Comparison of ENCODE assay signal across 8 cellular contexts in the genomic region with DNA sequence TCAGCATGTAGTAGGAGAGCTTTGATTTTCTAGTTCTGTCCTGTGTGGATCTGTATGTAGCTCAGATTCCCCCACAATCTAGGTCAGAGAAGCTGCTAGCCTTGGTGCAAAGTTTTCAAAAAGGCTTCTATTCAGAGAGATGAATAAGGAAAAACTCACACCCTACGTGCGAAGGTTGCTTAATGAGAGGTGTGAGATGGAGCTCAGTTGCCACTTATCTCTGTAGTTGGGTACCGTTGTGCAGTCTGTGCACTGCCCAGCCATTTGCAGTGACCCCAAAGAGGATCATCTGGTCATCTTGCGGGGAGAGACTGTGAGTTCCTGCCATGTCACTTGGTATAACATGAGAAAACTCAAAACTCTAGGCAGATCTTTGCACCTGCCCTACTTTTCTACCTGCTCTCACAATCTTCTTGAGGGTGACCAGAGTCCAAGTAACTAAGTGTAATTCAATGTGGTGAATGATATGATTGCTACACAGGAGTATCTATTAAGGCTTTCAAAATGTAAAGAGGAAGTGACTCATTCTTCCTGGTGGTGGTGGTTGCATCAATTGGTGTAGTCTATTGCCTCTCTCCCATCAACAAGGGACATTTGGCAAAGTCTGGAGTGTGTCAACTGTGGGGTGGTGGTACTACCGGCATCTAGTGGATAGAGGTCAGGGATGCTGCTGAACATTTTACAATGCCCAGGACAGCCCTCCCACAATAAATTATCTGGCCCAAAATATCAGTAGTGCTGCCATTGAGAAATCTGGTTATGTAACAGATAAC.
A peak's percentile ranks its signal among the peaks of the same experiment; 100 is the strongest.
DNase-seq lines count a peak whose midpoint lies in the region; ATAC-seq and TF ChIP-seq lines count a peak whose summit lies in the region.

No MANE protein-coding gene starts in this region.

- POLR2A ChIA-PET in AG04450 (lab: Yijun Ruan, JAX) (interaction anchor here (0.5 to 4.0 kb wide), 16 partner anchors 9 to 224 kb away, joined by 3 to 29 read pairs (median 4); a partner anchor contains a TSS), WTC11 (lab: Charles Lee) (interaction anchor here (0.6 kb wide), 1 partner anchor 633 kb away, joined by 3 read pairs; no protein-coding TSS in a partner anchor)

- H3K36me3 Mint-ChIP-seq in activated naive CD8-positive, alpha-beta T cell treated with anti-CD3 and anti-CD28 coated beads, Interleukin-2, amount 50 U/mL, for 24 hours (ENCODE audit: low read depth), result no peaks in the 10 kb centered on the region
- H3K36me3 Mint-ChIP-seq in WTC11, result no peaks in the 10 kb centered on the region
- H3K36me3 Mint-ChIP-seq in progenitor cell of endocrine pancreas (ENCODE audit: insufficient read depth), result peaks cover 1% of the 10 kb centered on the region

- H3K27me3 Mint-ChIP-seq in activated naive CD8-positive, alpha-beta T cell treated with anti-CD3 and anti-CD28 coated beads, Interleukin-2, amount 50 U/mL, for 24 hours, result no peaks in the 10 kb centered on the region
- H3K27me3 Mint-ChIP-seq in WTC11 (ENCODE audit: low read depth) (no peaks in the 10 kb centered on the region), progenitor cell of endocrine pancreas (peaks cover 9% of the 10 kb centered on the region)

- CTCF ChIA-PET in AG04450 (lab: Charles Lee), result interaction anchor here (0.8 to 1.2 kb wide), 4 partner anchors 221 to 305 kb away, joined by 3 to 5 read pairs (median 3); a partner anchor contains a TSS
- CTCF ChIA-PET in WTC11 (lab: Charles Lee), result no interaction called here

- no peaks in the 10 kb centered on the region for H3K27me3 ChIP-seq in AG04450 (ENCODE audit: control insufficient read depth, insufficient read depth, low read length)

- intact Hi-C loops in left colon (cut with DNase I, micrococcal nuclease), result loop anchor here in 1 of 2 donors (5.0 kb wide), 1 partner anchor 224 kb away; no protein-coding TSS in a partner anchor

- no peak overlapping the region for H3K4me3 ChIP-seq in AG04450 (ENCODE audit: low read depth, low read length)

- no peak overlapping the region for H3K4me3 Mint-ChIP-seq in activated naive CD8-positive, alpha-beta T cell treated with anti-CD3 and anti-CD28 coated beads, Interleukin-2, amount 50 U/mL, for 24 hours
- H3K4me3 Mint-ChIP-seq in WTC11 (no peak overlapping the region), progenitor cell of endocrine pancreas (ENCODE audit: low read depth) (no peak overlapping the region)

- peak overlapping the region; percentile 11 for H3K27ac Mint-ChIP-seq in activated naive CD8-positive, alpha-beta T cell treated with anti-CD3 and anti-CD28 coated beads, Interleukin-2, amount 50 U/mL, for 24 hours
- no peak overlapping the region for H3K27ac Mint-ChIP-seq in WTC11
- H3K27ac Mint-ChIP-seq in progenitor cell of endocrine pancreas, result no peak overlapping the region

- peak; percentile 50 for ATAC-seq in GM18873 (IDR thresholded peaks at IDR 0.05; ENCODE audit: low FRiP score, unreplicated experiment)
- peak; percentile 84 for ATAC-seq in activated naive CD8-positive, alpha-beta T cell treated with anti-CD3 and anti-CD28 coated beads, Interleukin-2, amount 50 U/mL, for 24 hours
- peak; percentile 78 for ATAC-seq in left colon
- no peak for ATAC-seq in WTC11

- DNase-seq in AG04450 (ENCODE audit: low read depth, low spot score), result peak; percentile 37
- DNase-seq in NOMO-1 (lab: John Stamatoyannopoulos, UW; ENCODE audit: unreplicated experiment in 2 of 2), result peak; percentile 78 to 79
- DNase-seq in activated naive CD8-positive, alpha-beta T cell treated with anti-CD3 and anti-CD28 coated beads, Interleukin-2, amount 50 U/mL, for 24 hours, result peak; percentile 9
- DNase-seq in left colon, result peak in 1 of 2 donors; percentile 53
- DNase-seq in cerebellum (ENCODE audit: low spot score), result no peak
- no peak for DNase-seq in WTC11 (ENCODE audit: low spot score)
- no peak for DNase-seq in progenitor cell of endocrine pancreas (ENCODE audit: low spot score, unreplicated experiment)

- TF ChIP-seq CTCF in AG04450 (IDR thresholded peaks at IDR 0.05; ENCODE audit: low read depth, low read length), result peak; percentile 22; the same call in 1 of the 2 replicates
- TF ChIP-seq CTCF in WTC11 (IDR thresholded peaks at IDR 0.05), result no peak
- no peak for TF ChIP-seq CTCF in progenitor cell of endocrine pancreas (IDR thresholded peaks at IDR 0.05; ENCODE audit: unreplicated experiment)

- H3K4me1 Mint-ChIP-seq in activated naive CD8-positive, alpha-beta T cell treated with anti-CD3 and anti-CD28 coated beads, Interleukin-2, amount 50 U/mL, for 24 hours, result peaks cover 46% of the 10 kb centered on the region
- H3K4me1 Mint-ChIP-seq in WTC11, result peaks cover 3% of the 10 kb centered on the region; the same call in 1 of the 2 replicates
- H3K4me1 Mint-ChIP-seq in progenitor cell of endocrine pancreas (ENCODE audit: low read depth), result no peaks in the 10 kb centered on the region

- no peaks in the 10 kb centered on the region for H3K9me3 Mint-ChIP-seq in activated naive CD8-positive, alpha-beta T cell treated with anti-CD3 and anti-CD28 coated beads, Interleukin-2, amount 50 U/mL, for 24 hours
- H3K9me3 Mint-ChIP-seq in WTC11 (no peaks in the 10 kb centered on the region), progenitor cell of endocrine pancreas (ENCODE audit: low read depth) (no peaks in the 10 kb centered on the region)

- peak overlapping the region; percentile 83 for H3K27ac ChIP-seq in AG04450 (ENCODE audit: low read depth, low read length)

- H3K9me3 ChIP-seq in AG04450 (ENCODE audit: control insufficient read depth, insufficient read depth, low read length), result no peaks in the 10 kb centered on the region

TF ChIP-seq in WTC11, 78 proteins besides CTCF, POLR2A, EP300 and RAD21 (continues in another document):
- TF ChIP-seq TCF7 (CRISPR knock-in tag; IDR thresholded peaks at IDR 0.05; ENCODE audit: low read depth) (no peak), PRRX2 (CRISPR knock-in tag; IDR thresholded peaks at IDR 0.05) (no peak), ATF1 (CRISPR knock-in tag; IDR thresholded peaks at IDR 0.05) (no peak), SOX15 (CRISPR knock-in tag; IDR thresholded peaks at IDR 0.05) (no peak), KAT7 (CRISPR knock-in tag; IDR thresholded peaks at IDR 0.05; ENCODE audit: borderline replicate concordance) (no peak), EMX1 (CRISPR knock-in tag; IDR thresholded peaks at IDR 0.05) (no peak), HMGA2 (CRISPR knock-in tag; IDR thresholded peaks at IDR 0.05) (no peak), TEAD4 (CRISPR knock-in tag; IDR thresholded peaks at IDR 0.05) (no peak), NR2C2 (CRISPR knock-in tag; IDR thresholded peaks at IDR 0.05) (no peak)
- TF ChIP-seq, protein P1, sequence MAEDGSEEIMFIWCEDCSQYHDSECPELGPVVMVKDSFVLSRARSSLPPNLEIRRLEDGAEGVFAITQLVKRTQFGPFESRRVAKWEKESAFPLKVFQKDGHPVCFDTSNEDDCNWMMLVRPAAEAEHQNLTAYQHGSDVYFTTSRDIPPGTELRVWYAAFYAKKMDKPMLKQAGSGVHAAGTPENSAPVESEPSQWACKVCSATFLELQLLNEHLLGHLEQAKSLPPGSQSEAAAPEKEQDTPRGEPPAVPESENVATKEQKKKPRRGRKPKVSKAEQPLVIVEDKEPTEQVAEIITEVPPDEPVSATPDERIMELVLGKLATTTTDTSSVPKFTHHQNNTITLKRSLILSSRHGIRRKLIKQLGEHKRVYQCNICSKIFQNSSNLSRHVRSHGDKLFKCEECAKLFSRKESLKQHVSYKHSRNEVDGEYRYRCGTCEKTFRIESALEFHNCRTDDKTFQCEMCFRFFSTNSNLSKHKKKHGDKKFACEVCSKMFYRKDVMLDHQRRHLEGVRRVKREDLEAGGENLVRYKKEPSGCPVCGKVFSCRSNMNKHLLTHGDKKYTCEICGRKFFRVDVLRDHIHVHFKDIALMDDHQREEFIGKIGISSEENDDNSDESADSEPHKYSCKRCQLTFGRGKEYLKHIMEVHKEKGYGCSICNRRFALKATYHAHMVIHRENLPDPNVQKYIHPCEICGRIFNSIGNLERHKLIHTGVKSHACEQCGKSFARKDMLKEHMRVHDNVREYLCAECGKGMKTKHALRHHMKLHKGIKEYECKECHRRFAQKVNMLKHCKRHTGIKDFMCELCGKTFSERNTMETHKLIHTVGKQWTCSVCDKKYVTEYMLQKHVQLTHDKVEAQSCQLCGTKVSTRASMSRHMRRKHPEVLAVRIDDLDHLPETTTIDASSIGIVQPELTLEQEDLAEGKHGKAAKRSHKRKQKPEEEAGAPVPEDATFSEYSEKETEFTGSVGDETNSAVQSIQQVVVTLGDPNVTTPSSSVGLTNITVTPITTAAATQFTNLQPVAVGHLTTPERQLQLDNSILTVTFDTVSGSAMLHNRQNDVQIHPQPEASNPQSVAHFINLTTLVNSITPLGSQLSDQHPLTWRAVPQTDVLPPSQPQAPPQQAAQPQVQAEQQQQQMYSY (CRISPR knock-in tag; IDR thresholded peaks at IDR 0.05), result no peak
- TF ChIP-seq, protein P2, sequence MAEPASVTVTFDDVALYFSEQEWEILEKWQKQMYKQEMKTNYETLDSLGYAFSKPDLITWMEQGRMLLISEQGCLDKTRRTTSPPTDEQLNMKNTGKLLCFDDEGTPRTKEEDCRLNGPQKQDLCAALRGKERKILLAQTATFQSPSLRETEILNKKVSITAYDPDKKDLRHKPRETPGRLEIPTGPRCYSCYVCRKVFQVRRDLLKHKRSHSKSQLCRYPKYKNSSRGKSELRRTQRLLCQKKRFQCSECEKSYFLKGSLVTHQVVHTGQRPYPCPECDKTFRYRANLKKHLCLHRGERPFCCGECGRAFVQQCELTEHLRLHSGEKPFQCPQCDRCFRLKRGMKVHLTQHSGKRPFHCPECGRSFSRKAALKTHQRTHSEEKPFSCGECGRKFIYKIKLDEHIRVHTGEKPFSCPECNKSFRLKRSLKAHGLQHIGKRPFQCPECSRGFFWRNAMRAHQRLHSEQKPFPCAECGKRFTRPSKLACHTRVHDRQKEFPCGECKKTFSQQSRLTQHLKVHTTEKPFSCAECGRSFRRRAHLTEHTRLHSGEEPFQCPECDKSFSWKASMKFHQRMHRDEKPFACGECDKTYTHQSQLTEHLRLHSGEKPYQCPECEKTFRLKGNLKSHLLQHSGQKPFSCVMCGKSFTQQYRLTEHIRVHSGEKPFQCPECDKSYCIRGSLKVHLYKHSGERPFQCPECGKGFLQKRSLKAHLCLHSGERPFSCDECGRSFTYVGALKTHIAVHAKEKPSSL (CRISPR knock-in tag; conservative IDR thresholded peaks at IDR 0.05), result no peak
- TF ChIP-seq, protein P3, sequence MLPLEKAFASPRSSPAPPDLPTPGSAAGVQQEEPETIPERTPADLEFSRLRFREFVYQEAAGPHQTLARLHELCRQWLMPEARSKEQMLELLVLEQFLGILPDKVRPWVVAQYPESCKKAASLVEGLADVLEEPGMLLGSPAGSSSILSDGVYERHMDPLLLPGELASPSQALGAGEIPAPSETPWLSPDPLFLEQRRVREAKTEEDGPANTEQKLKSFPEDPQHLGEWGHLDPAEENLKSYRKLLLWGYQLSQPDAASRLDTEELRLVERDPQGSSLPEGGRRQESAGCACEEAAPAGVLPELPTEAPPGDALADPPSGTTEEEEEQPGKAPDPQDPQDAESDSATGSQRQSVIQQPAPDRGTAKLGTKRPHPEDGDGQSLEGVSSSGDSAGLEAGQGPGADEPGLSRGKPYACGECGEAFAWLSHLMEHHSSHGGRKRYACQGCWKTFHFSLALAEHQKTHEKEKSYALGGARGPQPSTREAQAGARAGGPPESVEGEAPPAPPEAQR (CRISPR knock-in tag; IDR thresholded peaks at IDR 0.05), result no peak

Comparison
In these comparisons a context has a peak if more than half of its experiments do, and no peak if none do; other contexts are left out.
1. DNase-seq: peak in AG04450 (single experiment), NOMO-1 (2 of 2) and activated naive CD8-positive, alpha-beta T cell treated with anti-CD3 and anti-CD28 coated beads, Interleukin-2, amount 50 U/mL, for 24 hours (single experiment); none in cerebellum (single experiment), WTC11 (single experiment) and progenitor cell of endocrine pancreas (single experiment).